Comparison of ENCODE assay signal across 8 cellular contexts in genomic region chr16:29251571-29252011, GRCh38.
A peak's percentile ranks its signal among the peaks of the same experiment; 100 is the strongest.
DNase-seq lines count a peak whose midpoint lies in the region; ATAC-seq and TF ChIP-seq lines count a peak whose summit lies in the region.
"Not testable (repeated sequence)": the region's sequence is repeated elsewhere in the genome, so short reads cannot be mapped to it uniquely, and the experiment has no call there.

No MANE protein-coding gene starts in this region.

- POLR2A ChIA-PET in CD4-positive, alpha-beta T cell (lab: Charles Lee); WTC11 (lab: Charles Lee): not testable (repeated sequence)

- TF ChIP-seq EP300 in stomach (IDR thresholded peaks at IDR 0.05) = not testable (repeated sequence)

- H3K27me3 ChIP-seq in CD4-positive, alpha-beta T cell (ENCODE audit: control insufficient read depth, insufficient read depth, low read length); HUES6 (ENCODE audit: control insufficient read depth, insufficient read depth, low read length); foreskin keratinocyte; stomach: not testable (repeated sequence)

- not testable (repeated sequence) for TF ChIP-seq POLR2A in stomach (IDR thresholded peaks at IDR 0.05)

- WGBS in stomach, 5 donors = 18 to 71% (median 42%) methylated on average over 18 to 21 of the region's 21 CpGs

- peaks cover 46% of the 10 kb centered on the region for H3K4me1 Mint-ChIP-seq in CD4-positive, alpha-beta T cell (ENCODE audit: low read depth)
- H3K4me1 Mint-ChIP-seq in WTC11 = peaks cover 12% of the 10 kb centered on the region

- not testable (repeated sequence) for H3K4me3 Mint-ChIP-seq in CD4-positive, alpha-beta T cell; WTC11

- not testable (repeated sequence) for H3K27ac ChIP-seq in CD4-positive, alpha-beta T cell (ENCODE audit: low read depth, low read length); HUES6 (ENCODE audit: low read depth, low read length); coronary artery; foreskin keratinocyte
- peak overlapping the region; percentile 47 to 77 (median 72) for H3K27ac ChIP-seq in stomach

- CTCF ChIA-PET in CD4-positive, alpha-beta T cell (lab: Charles Lee); WTC11 (lab: Charles Lee): not testable (repeated sequence)

- H3K9me3 ChIP-seq in CD4-positive, alpha-beta T cell (ENCODE audit: control insufficient read depth, low read length); HUES6 (ENCODE audit: control insufficient read depth, insufficient read depth, low read depth, low read length); stomach: not testable (repeated sequence)

- not testable (repeated sequence) for TF ChIP-seq CTCF in CD4-positive, alpha-beta T cell (IDR thresholded peaks at IDR 0.05); WTC11 (IDR thresholded peaks at IDR 0.05); coronary artery (IDR thresholded peaks at IDR 0.05); foreskin keratinocyte (conservative IDR thresholded peaks at IDR 0.05); stomach (IDR thresholded peaks at IDR 0.05)

- peaks cover 14% of the 10 kb centered on the region for H3K36me3 Mint-ChIP-seq in CD4-positive, alpha-beta T cell (ENCODE audit: low read depth)
- H3K36me3 Mint-ChIP-seq in WTC11 = not testable (repeated sequence)

- H3K27ac Mint-ChIP-seq in CD4-positive, alpha-beta T cell = peak overlapping the region; percentile 17
- peak overlapping the region; percentile 73 for H3K27ac Mint-ChIP-seq in WTC11

- not testable (repeated sequence) for ATAC-seq in CD4-positive, alpha-beta T cell (ENCODE audit: poor library complexity)
- ATAC-seq in WTC11 (peak; percentile 82), foreskin keratinocyte (peak; percentile 49)

- H3K27me3 Mint-ChIP-seq in CD4-positive, alpha-beta T cell; WTC11 (ENCODE audit: low read depth): not testable (repeated sequence)

- not testable (repeated sequence) for H3K4me1 ChIP-seq in HUES6 (ENCODE audit: control insufficient read depth, insufficient read depth, low read length); foreskin keratinocyte
- peaks cover 0 to 20% (median 3%) of the 10 kb centered on the region in 4 donors for H3K4me1 ChIP-seq in stomach

- H3K9me3 Mint-ChIP-seq in CD4-positive, alpha-beta T cell = not testable (repeated sequence)
- peaks cover 11% of the 10 kb centered on the region for H3K9me3 Mint-ChIP-seq in WTC11

- not testable (repeated sequence) for H3K36me3 ChIP-seq in HUES6 (ENCODE audit: control insufficient read depth, insufficient read depth, low read length); stomach

- peak overlapping the region; percentile 26 for H3K9ac ChIP-seq in HUES6 (ENCODE audit: low read length)

- H3K4me3 ChIP-seq in HUES6 (ENCODE audit: low read depth, low read length); coronary artery: not testable (repeated sequence)
- H3K4me3 ChIP-seq in stomach = peak overlapping the region in 2 of 4 donors; percentile 17 to 24

- intact Hi-C loops in CD4-positive, alpha-beta T cell (cut with DNase I, micrococcal nuclease) = loop anchor here in 1 of 2 experiments (10.0 kb wide), 1 partner anchor 137 kb away; no protein-coding TSS in a partner anchor
- intact Hi-C loops in stomach (cut with DNase I; ENCODE audit: low total_unique reads) = not testable (repeated sequence)

- not testable (repeated sequence) for DNase-seq in CD4-positive, alpha-beta T cell
- peak; percentile 62 for DNase-seq in WTC11 (ENCODE audit: low spot score)
- peak; percentile 67 for DNase-seq in coronary artery (ENCODE audit: low spot score)
- peak in 1 of 2 donors; percentile 39 for DNase-seq in foreskin keratinocyte
- DNase-seq in left kidney (ENCODE audit: low read depth, low spot score) = peak; percentile 57
- peak; percentile 54 for DNase-seq in mucosa of gallbladder (ENCODE audit: low spot score)
- peak; percentile 83 for DNase-seq in stomach

TF ChIP-seq in WTC11, 78 proteins besides CTCF, POLR2A, EP300 and RAD21:
- 0 out of 2 replicates have a peak, but pooled peaks have one; percentile 17 for TF ChIP-seq SP1 (CRISPR knock-in tag; conservative IDR thresholded peaks at IDR 0.05)
- TF ChIP-seq PRDM15 (CRISPR knock-in tag; IDR thresholded peaks at IDR 0.05) = 0 out of 2 replicates have a peak, but pooled peaks have one; percentile 12
TF ChIP-seq in WTC11: peak in this region for 2; not testable (repeated sequence) for 76.
